Comparison of ENCODE assay signal across 23 cellular contexts in genomic region chr1:10808441-10808840, GRCh38. TPM values are rescaled to one million over a fixed set of nuclear protein-coding genes. Genes with fewer than 3 reads are reported as not detected.
A peak's percentile ranks its signal among the peaks of the same experiment; 100 is the strongest.
DNase-seq lines count a peak whose midpoint lies in the region; ATAC-seq, FAIRE-seq and TF ChIP-seq lines count a peak whose summit lies in the region.
"Had no signal": no experiment of that assay in that cellular context is flagged by ENCODE, and none has a peak within 500 bp of the region (broad histone marks: within the 10 kb centered on the region; RNA-seq: fewer than 3 reads in every experiment).

No MANE protein-coding gene starts in this region.

- intact Hi-C loops in mammary epithelial cell (cut with micrococcal nuclease): loop anchor here (10.0 kb wide), 1 partner anchor 374 kb away; the partner anchor contains the start of gene CENPS
- intact Hi-C loops in MCF 10A (cut with micrococcal nuclease): no loop called here
- intact Hi-C loops in kidney (cut with DNase I): no loop called here
- intact Hi-C loops in mucosa of descending colon (cut with DNase I, micrococcal nuclease): no loop called here

- H3K4me1 ChIP-seq in mammary epithelial cell (ENCODE audit: insufficient read depth, low read length) (peaks cover 14% of the 10 kb centered on the region), HEK293 (ENCODE audit: control insufficient read depth, insufficient read depth, low read length) (no peaks in the 10 kb centered on the region), kidney (ENCODE audit: control insufficient read depth in 1 of 2, insufficient read depth in 1 of 2, low read depth in 1 of 2, low read length in 2 of 2) (peaks cover 0 to 9% of the 10 kb centered on the region in 2 donors), tibial nerve (no peaks in the 10 kb centered on the region), mucosa of descending colon (ENCODE audit: low read depth) (peaks cover 8% of the 10 kb centered on the region)

- H3K36me3 Mint-ChIP-seq in MCF 10A (ENCODE audit: insufficient read depth, unreplicated experiment): no peaks in the 10 kb centered on the region
- H3K36me3 Mint-ChIP-seq: CD4-positive, CD25-positive, alpha-beta regulatory T cell; CD8-positive, alpha-beta T cell had no signal

- WGBS in mammary epithelial cell (ENCODE audit: low coverage, missing lambda C conversion rate): 83% methylated on average over 7 of the region's 7 CpGs
- WGBS in tibial nerve, 2 donors: 57 to 61% methylated on average over 7 of the region's 7 CpGs

- no peaks in the 10 kb centered on the region for H3K9me3 ChIP-seq in mammary epithelial cell (replicated peaks; ENCODE audit: insufficient read depth, low read length)
- H3K9me3 ChIP-seq in HEK293 (ENCODE audit: control insufficient read depth, insufficient read depth, low read depth, low read length): no peaks in the 10 kb centered on the region
- H3K9me3 ChIP-seq in kidney (ENCODE audit: control insufficient read depth in 1 of 2, low read length in 2 of 2): no peaks in the 10 kb centered on the region
- H3K9me3 ChIP-seq in tibial nerve: no peaks in the 10 kb centered on the region
- H3K9me3 ChIP-seq in mucosa of descending colon: no peaks in the 10 kb centered on the region
- H3K9me3 ChIP-seq: BLaER1, Caco-2 had no signal

- ATAC-seq in mucosa of descending colon: no peak
- ATAC-seq: CD8-positive, alpha-beta T cell; HCT116 had no signal

- H3K27ac Mint-ChIP-seq in MCF 10A (ENCODE audit: low read depth, unreplicated experiment): no peak overlapping the region
- H3K27ac Mint-ChIP-seq: B cell; CD4-positive, CD25-positive, alpha-beta regulatory T cell; CD8-positive, alpha-beta T cell; HFFc6 had no signal

- H3K4me3 ChIP-seq in mammary epithelial cell (replicated peaks in 1 of 3; ENCODE audit: insufficient read depth in 1 of 3, low read depth in 2 of 3, low read length in 3 of 3) (no peak overlapping the region), HEK293 (ENCODE audit: low read depth, low read length) (no peak overlapping the region), kidney (ENCODE audit: low read length in 2 of 2) (no peak overlapping the region), tibial nerve (no peak overlapping the region), mucosa of descending colon (no peak overlapping the region)
- H3K4me3 ChIP-seq: BLaER1, GM23248 had no signal

- no peaks in the 10 kb centered on the region for H3K36me3 ChIP-seq in mammary epithelial cell (ENCODE audit: insufficient read depth, low read length)
- no peaks in the 10 kb centered on the region for H3K36me3 ChIP-seq in HEK293 (ENCODE audit: control insufficient read depth in 2 of 2, insufficient read depth in 1 of 2, low read length in 2 of 2)
- no peaks in the 10 kb centered on the region for H3K36me3 ChIP-seq in kidney (ENCODE audit: control insufficient read depth in 1 of 2, insufficient read depth in 2 of 2, low read length in 2 of 2)
- H3K36me3 ChIP-seq in tibial nerve: no peaks in the 10 kb centered on the region
- H3K36me3 ChIP-seq in mucosa of descending colon (ENCODE audit: low read depth): no peaks in the 10 kb centered on the region
- H3K36me3 ChIP-seq: BLaER1 had no signal

- DNase-seq in mammary epithelial cell (no peak), MCF 10A (ENCODE audit: unreplicated experiment) (no peak), kidney (peak; percentile 40), ACHN (no peak), tibial nerve (ENCODE audit: low spot score in 2 of 2) (no peak), mucosa of descending colon (no peak)
- DNase-seq: 8988T; Caco-2; CD4-positive, CD25-positive, alpha-beta regulatory T cell; CD8-positive, alpha-beta T cell; DMS153; DND-41; GM23248; H9; HFFc6 had no signal

- no peaks in the 10 kb centered on the region for H3K27me3 ChIP-seq in mammary epithelial cell (ENCODE audit: insufficient read depth, low read length)
- H3K27me3 ChIP-seq in tibial nerve: peaks cover 0 to 65% of the 10 kb centered on the region in 2 donors

- H3K27me3 Mint-ChIP-seq in MCF 10A (ENCODE audit: insufficient read depth, unreplicated experiment): peaks cover 10% of the 10 kb centered on the region

- no peak for TF ChIP-seq EP300 in tibial nerve (IDR thresholded peaks at IDR 0.05)

- H3K4me1 Mint-ChIP-seq in MCF 10A (ENCODE audit: insufficient read depth, unreplicated experiment): peaks cover 15% of the 10 kb centered on the region
- H3K4me1 Mint-ChIP-seq: B cell had no signal

- H3K9me3 Mint-ChIP-seq in MCF 10A (ENCODE audit: unreplicated experiment): no peaks in the 10 kb centered on the region
- H3K9me3 Mint-ChIP-seq: CD8-positive, alpha-beta T cell; H9; HFFc6 had no signal

- no peak for TF ChIP-seq POLR2A in tibial nerve (IDR thresholded peaks at IDR 0.05)

- H4K20me1 ChIP-seq in mammary epithelial cell (ENCODE audit: insufficient read depth, low read length): no peaks in the 10 kb centered on the region

- no peak overlapping the region for H3K4me2 ChIP-seq in mammary epithelial cell (ENCODE audit: insufficient read depth, low read depth, low read length)
- H3K4me2 ChIP-seq: BLaER1 had no signal

- BruUV-seq in mammary epithelial cell (replicated peaks; lab: Mats Ljungman, UMichigan): no TSS peak
- no TSS peak for BruUV-seq in MCF 10A (replicated peaks; lab: Mats Ljungman, UMichigan)

- peak overlapping the region; percentile 16 for H2AFZ ChIP-seq in mammary epithelial cell (ENCODE audit: low read depth, low read length)
- H2AFZ ChIP-seq: GM23248 had no signal

- POLR2A ChIA-PET in MCF 10A (lab: Yijun Ruan, JAX) (no interaction called here), HEK293 (lab: Yijun Ruan, JAX) (no interaction called here)

- CTCF ChIA-PET in mammary epithelial cell (lab: Charles Lee; ENCODE audit: low non-redundant PET) (no interaction called here), MCF 10A (lab: Yijun Ruan, JAX) (no interaction called here), HEK293 (lab: Yijun Ruan, JAX) (no interaction called here)

- dilution Hi-C loops in mammary epithelial cell (cut with HindIII; ENCODE audit: low sequenced_read_pairs): no loop called here

- in situ Hi-C loops in mammary epithelial cell (cut with MboI; ENCODE audit: low sequenced_read_pairs in 2 of 2) (no loop called here), ACHN (cut with HindIII; ENCODE audit: low pct_ligation_motif_present, low pct_unique_long_range_greater_than_20kb, low sequenced_read_pairs) (no loop called here)

- H3K79me2 ChIP-seq in mammary epithelial cell (ENCODE audit: insufficient read depth, low read length): no peaks in the 10 kb centered on the region

- TF ChIP-seq CTCF in mammary epithelial cell (conservative IDR thresholded peaks at IDR 0.05 in 1 of 2, IDR thresholded peaks at IDR 0.05 in 1 of 2; ENCODE audit: extremely low read depth in 1 of 2, insufficient read depth in 1 of 2, low read depth in 1 of 2, low read length in 2 of 2) (no peak), MCF 10A (IDR thresholded peaks at IDR 0.05; ENCODE audit: unreplicated experiment) (no peak), HEK293 (tag by site-specific recombination; IDR thresholded peaks at IDR 0.05) (no peak), kidney (IDR thresholded peaks at IDR 0.05; ENCODE audit: borderline replicate concordance, extremely low read depth, insufficient read depth) (no peak), tibial nerve (IDR thresholded peaks at IDR 0.05) (no peak), mucosa of descending colon (IDR thresholded peaks at IDR 0.05) (no peak)

- FAIRE-seq in kidney (lab: Jason Lieb, UNC): no peak
- FAIRE-seq: G401.6, GM12892, GM19239 had no signal

- H3K4me3 Mint-ChIP-seq in MCF 10A (ENCODE audit: unreplicated experiment): no peak overlapping the region
- H3K4me3 Mint-ChIP-seq: B cell; CD4-positive, CD25-positive, alpha-beta regulatory T cell; CD8-positive, alpha-beta T cell; H9; HFFc6 had no signal

- H3K27ac ChIP-seq in mammary epithelial cell (ENCODE audit: insufficient read depth, low read depth, low read length) (no peak overlapping the region), HEK293 (ENCODE audit: extremely low read depth, low read depth, low read length) (no peak overlapping the region), kidney (ENCODE audit: low read depth in 2 of 2, low read length in 2 of 2) (no peak overlapping the region), tibial nerve (no peak overlapping the region)
- H3K27ac ChIP-seq: BLaER1, C4-2B, GM23248 had no signal

- H3K9ac ChIP-seq in mammary epithelial cell (ENCODE audit: insufficient read depth, low read length) (no peak overlapping the region), kidney (ENCODE audit: low read length in 2 of 2) (no peak overlapping the region)
- H3K9ac ChIP-seq: BLaER1, GM23248 had no signal

TF ChIP-seq in HEK293, 187 proteins besides CTCF, POLR2A, EP300 and RAD21:
- TF ChIP-seq ZNF768 (tag by site-specific recombination; IDR thresholded peaks at IDR 0.05): peak; percentile 75; the same call in 1 of the 2 replicates
- 0 out of 2 replicates have a peak, but pooled peaks have one; percentile 23 for TF ChIP-seq ZNF580 (tag by site-specific recombination; IDR thresholded peaks at IDR 0.05)
- no peak for TF ChIP-seq ZNF558 (tag by site-specific recombination; IDR thresholded peaks at IDR 0.05)

RNA-seq across cellular contexts. Expression of gene CASZ1, which starts 12.0 kb away (rescaled TPM):
- 10 to 100 TPM; 13.0 to 14.1 TPM for total RNA-seq in mammary epithelial cell
- 4.3 TPM for polyA plus RNA-seq in mammary epithelial cell
- 4.5 TPM for polyA minus RNA-seq in mammary epithelial cell
- 11.1 and 13.2 TPM in 2 replicates for total RNA-seq in MCF 10A (2022)
- 33.0 TPM for total RNA-seq in kidney
- 10.1 TPM for polyA plus RNA-seq in kidney (ENCODE audit: insufficient read depth, low read depth, low replicate concordance)
- 1 to 10 TPM; 1.7 to 7.5 (median 5.1) TPM for total RNA-seq in tibial nerve
- total RNA-seq in mucosa of descending colon: 100 to 1,000 TPM in 1 of 3 donors, 10 to 100 TPM in 2; 66.5 to 110 (median 84.5) TPM
